In the genomic region with DNA sequence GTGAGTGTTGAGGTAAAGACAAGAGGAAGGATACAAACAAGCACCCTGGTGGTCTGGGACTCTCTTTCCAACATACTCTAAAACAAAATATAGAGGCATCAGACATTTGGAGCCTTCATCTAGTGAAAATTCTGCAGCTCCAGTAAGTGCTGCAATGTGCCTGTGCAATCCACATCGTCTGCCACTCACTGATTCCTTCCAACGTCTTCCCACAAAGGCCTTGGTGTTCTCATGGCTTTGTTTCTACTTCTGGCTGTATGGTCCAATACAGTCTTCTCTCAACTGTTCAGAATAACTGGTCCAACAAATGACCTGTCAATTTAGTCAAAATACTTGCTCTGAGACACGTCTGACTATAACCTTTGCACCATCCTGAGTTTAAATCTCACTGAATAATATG, we compare ENCODE assay signal across 29 cellular contexts.
"Had no signal": no experiment of that assay in that cellular context is flagged by ENCODE, and none has a peak within 500 bp of the region (broad histone marks: within the 10 kb centered on the region; RNA-seq: fewer than 3 reads in every experiment).

No MANE protein-coding gene starts in this region.

- H3K27me3 ChIP-seq: body of pancreas, breast epithelium had no signal

- H3K4me3 ChIP-seq: body of pancreas, breast epithelium, K562, SJCRH30, SK-N-MC had no signal

- H3K4me3 Mint-ChIP-seq: activated CD4-positive, alpha-beta T cell treated with anti-CD3 and anti-CD28 coated beads, Interleukin-2, amount 10 ng/mL, durations not matched to agents 24 days and 14 days; activated CD8-positive, alpha-beta memory T cell treated with anti-CD3 and anti-CD28 coated beads, Interleukin-2, amount 10 ng/mL, durations not matched to agents 7 days and 5 days; activated naive CD8-positive, alpha-beta T cell treated with anti-CD3 and anti-CD28 coated beads for 36 hours had no signal

- H3K27me3 Mint-ChIP-seq: activated naive CD8-positive, alpha-beta T cell treated with anti-CD3 and anti-CD28 coated beads for 36 hours had no signal

- H3K36me3 Mint-ChIP-seq: activated CD8-positive, alpha-beta memory T cell treated with anti-CD3 and anti-CD28 coated beads, Interleukin-2, amount 10 ng/mL, durations not matched to agents 7 days and 5 days; activated naive CD8-positive, alpha-beta T cell treated with anti-CD3 and anti-CD28 coated beads for 36 hours had no signal

- H3K9me3 ChIP-seq: body of pancreas, breast epithelium, SJCRH30 had no signal

- FAIRE-seq: astrocyte, K562 had no signal

- ATAC-seq: activated CD8-positive, alpha-beta memory T cell treated with anti-CD3 and anti-CD28 coated beads, Interleukin-2, amount 10 ng/mL, durations not matched to agents 7 days and 5 days; body of pancreas; K562; Panc1 had no signal

- H3K27ac ChIP-seq: body of pancreas, breast epithelium, SJCRH30, SK-N-MC, WERI-Rb-1 had no signal

- H3K27ac Mint-ChIP-seq: activated CD4-positive, alpha-beta T cell treated with anti-CD3 and anti-CD28 coated beads, Interleukin-2, amount 10 ng/mL, durations not matched to agents 24 days and 14 days; activated CD8-positive, alpha-beta memory T cell treated with anti-CD3 and anti-CD28 coated beads, Interleukin-2, amount 10 ng/mL, durations not matched to agents 7 days and 5 days; activated naive CD8-positive, alpha-beta T cell treated with anti-CD3 and anti-CD28 coated beads for 36 hours had no signal

- DNase-seq: activated CD4-positive, alpha-beta T cell treated with anti-CD3 and anti-CD28 coated beads, Interleukin-2, amount 10 ng/mL, durations not matched to agents 24 days and 14 days; activated CD4-positive, alpha-beta T cell treated with anti-CD3 and anti-CD28 coated beads, Interleukin-2, amount 50 U/mL, for 48 hours; activated CD8-positive, alpha-beta memory T cell treated with anti-CD3 and anti-CD28 coated beads for 24 hours; activated CD8-positive, alpha-beta memory T cell treated with anti-CD3 and anti-CD28 coated beads, Interleukin-2, amount 10 ng/mL, durations not matched to agents 7 days and 5 days; activated CD8-positive, alpha-beta memory T cell treated with anti-CD3 and anti-CD28 coated beads, Interleukin-2, amount 50 U/mL, for 48 hours; activated effector memory CD4-positive, alpha-beta T cell treated with Interleukin-2 at 50 U/mL for 16 hours; activated naive CD4-positive, alpha-beta T cell; activated naive CD4-positive, alpha-beta T cell treated with anti-CD3 and anti-CD28 coated beads, Interleukin-2, amount 50 U/mL, for 16 hours; activated naive CD8-positive, alpha-beta T cell treated with anti-CD3 and anti-CD28 coated beads for 36 hours; activated T-cell treated with anti-CD3 and anti-CD28 coated beads, Interleukin-2, amount 50 U/mL, for 48 hours; body of pancreas; NCI-H1092 treated with DMSO at 0.1 percent for 48 hours; NCI-H1417 treated with DMSO at 0.1 percent for 48 hours; NCI-H187 treated with DMSO at 0.1 percent for 48 hours; NCI-H2081; NCI-H2171 treated with DMSO at 0.1 percent for 48 hours; NCI-H226; NCI-H446 treated with DMSO at 0.1 percent for 48 hours; NCI-H524; NCI-H69; SHP77; SJCRH30; T1000; WERI-Rb-1 had no signal

- H3K36me3 ChIP-seq: breast epithelium, SJCRH30, WERI-Rb-1 had no signal

- H3K4me1 Mint-ChIP-seq: activated CD4-positive, alpha-beta T cell treated with anti-CD3 and anti-CD28 coated beads, Interleukin-2, amount 10 ng/mL, durations not matched to agents 24 days and 14 days; activated CD8-positive, alpha-beta memory T cell treated with anti-CD3 and anti-CD28 coated beads, Interleukin-2, amount 10 ng/mL, durations not matched to agents 7 days and 5 days; activated naive CD8-positive, alpha-beta T cell treated with anti-CD3 and anti-CD28 coated beads for 36 hours had no signal

- H3K4me1 ChIP-seq: breast epithelium, SJCRH30 had no signal

- H3K9me3 Mint-ChIP-seq: activated CD4-positive, alpha-beta T cell treated with anti-CD3 and anti-CD28 coated beads, Interleukin-2, amount 10 ng/mL, durations not matched to agents 24 days and 14 days; activated naive CD8-positive, alpha-beta T cell treated with anti-CD3 and anti-CD28 coated beads for 36 hours had no signal
